Comparison of ENCODE assay signal across 23 cellular contexts in the genomic region with DNA sequence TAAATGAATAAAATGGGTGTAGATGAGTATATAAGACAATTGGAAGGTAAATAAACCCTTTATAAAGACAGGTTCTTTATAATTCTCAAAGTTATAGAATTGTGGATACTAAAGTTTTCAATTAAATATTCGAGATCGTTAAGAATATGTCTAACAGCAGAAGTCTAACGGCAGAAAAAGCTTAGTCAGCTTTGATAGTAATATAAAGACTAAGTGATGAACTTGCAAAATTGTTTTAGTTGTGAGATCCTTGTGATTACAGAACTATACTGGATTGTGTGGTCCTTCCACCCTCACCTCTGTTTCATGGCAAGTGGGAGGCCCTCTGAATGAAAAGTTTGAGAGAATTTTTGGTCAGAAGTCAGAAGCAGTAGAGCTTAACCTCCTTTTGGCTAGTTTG. TPM values are rescaled to one million over a fixed set of nuclear protein-coding genes. Genes with fewer than 3 reads are reported as not detected.
DNase-seq lines count a peak whose midpoint lies in the region; ATAC-seq lines count a peak whose summit lies in the region.
"Had no signal": no experiment of that assay in that cellular context is flagged by ENCODE, and none has a peak within 500 bp of the region (broad histone marks: within the 10 kb centered on the region; RNA-seq: fewer than 3 reads in every experiment).

No MANE protein-coding gene starts in this region.

- no peak overlapping the region for H3K4me3 Mint-ChIP-seq in CD4-positive, CD25-positive, alpha-beta regulatory T cell
- H3K4me3 Mint-ChIP-seq in CD4-positive, alpha-beta memory T cell, result peak overlapping the region in 2 of 8 donors; percentile 12 to 31
- no peak overlapping the region for H3K4me3 Mint-ChIP-seq in T-helper 17 cell
- H3K4me3 Mint-ChIP-seq in naive thymus-derived CD8-positive, alpha-beta T cell, result peak overlapping the region in 2 of 10 donors; percentile 18 to 20
- H3K4me3 Mint-ChIP-seq: H9, HFFc6 had no signal

- H3K4me1 Mint-ChIP-seq in CD4-positive, CD25-positive, alpha-beta regulatory T cell, result peaks cover 7 to 24% (median 17%) of the 10 kb centered on the region in 4 donors
- peaks cover 9 to 25% (median 17%) of the 10 kb centered on the region in 4 donors for H3K4me1 Mint-ChIP-seq in CD4-positive, alpha-beta memory T cell
- H3K4me1 Mint-ChIP-seq in T-helper 17 cell, result peaks cover 16% of the 10 kb centered on the region
- peaks cover 14 to 40% (median 32%) of the 10 kb centered on the region in 4 donors for H3K4me1 Mint-ChIP-seq in naive thymus-derived CD8-positive, alpha-beta T cell

- intact Hi-C loops in CD4-positive, alpha-beta memory T cell (cut with micrococcal nuclease), result loop anchor here (10.0 kb wide), 1 partner anchor 1426 kb away; no protein-coding TSS in a partner anchor

- peaks cover 0 to 2% (median 0%) of the 10 kb centered on the region in 7 donors for H3K9me3 Mint-ChIP-seq in CD4-positive, CD25-positive, alpha-beta regulatory T cell
- no peaks in the 10 kb centered on the region for H3K9me3 Mint-ChIP-seq in CD4-positive, alpha-beta memory T cell
- H3K9me3 Mint-ChIP-seq in naive thymus-derived CD8-positive, alpha-beta T cell, result peaks cover 0 to 3% (median 0%) of the 10 kb centered on the region in 9 donors
- H3K9me3 Mint-ChIP-seq: H9, HFFc6 had no signal

- no peak overlapping the region for H3K4me3 ChIP-seq in CD4-positive, CD25-positive, alpha-beta regulatory T cell (ENCODE audit: low read depth, low read length)
- H3K4me3 ChIP-seq in CD4-positive, alpha-beta memory T cell (ENCODE audit: low read length in 2 of 2), result no peak overlapping the region
- H3K4me3 ChIP-seq: BLaER1 had no signal

- H3K27me3 Mint-ChIP-seq in CD4-positive, CD25-positive, alpha-beta regulatory T cell, result peaks cover 8% of the 10 kb centered on the region
- no peaks in the 10 kb centered on the region for H3K27me3 Mint-ChIP-seq in CD4-positive, alpha-beta memory T cell
- no peaks in the 10 kb centered on the region for H3K27me3 Mint-ChIP-seq in T-helper 17 cell
- H3K27me3 Mint-ChIP-seq in naive thymus-derived CD8-positive, alpha-beta T cell, result peaks cover 0 to 6% (median 0%) of the 10 kb centered on the region in 5 donors

- H3K36me3 Mint-ChIP-seq in CD4-positive, CD25-positive, alpha-beta regulatory T cell, result peaks cover 12% of the 10 kb centered on the region
- peaks cover 6 to 8% of the 10 kb centered on the region in 2 donors for H3K36me3 Mint-ChIP-seq in CD4-positive, alpha-beta memory T cell
- H3K36me3 Mint-ChIP-seq in T-helper 17 cell (ENCODE audit: low read depth), result peaks cover 3% of the 10 kb centered on the region
- peaks cover 6 to 13% (median 8%) of the 10 kb centered on the region in 3 donors for H3K36me3 Mint-ChIP-seq in naive thymus-derived CD8-positive, alpha-beta T cell

- H3K36me3 ChIP-seq in CD4-positive, CD25-positive, alpha-beta regulatory T cell (ENCODE audit: control insufficient read depth, insufficient read depth, low read length), result no peaks in the 10 kb centered on the region
- H3K36me3 ChIP-seq in CD4-positive, alpha-beta memory T cell (ENCODE audit: insufficient read depth, low read length), result no peaks in the 10 kb centered on the region
- H3K36me3 ChIP-seq: BLaER1 had no signal

- CTCF ChIA-PET in CD4-positive, alpha-beta memory T cell (lab: Charles Lee; ENCODE audit: partially characterized antibody), result interaction anchor here (0.7 to 1.4 kb wide), 2 partner anchors 118 to 376 kb away, joined by 3 read pairs; no protein-coding TSS in a partner anchor

- peaks cover 21% of the 10 kb centered on the region for H3K4me1 ChIP-seq in CD4-positive, CD25-positive, alpha-beta regulatory T cell (ENCODE audit: control insufficient read depth, insufficient read depth, low read length, poor library complexity, severe bottlenecking)
- peaks cover 22% of the 10 kb centered on the region for H3K4me1 ChIP-seq in CD4-positive, alpha-beta memory T cell (ENCODE audit: insufficient read depth, low read length)

- no peaks in the 10 kb centered on the region for H3K27me3 ChIP-seq in CD4-positive, CD25-positive, alpha-beta regulatory T cell (ENCODE audit: control insufficient read depth, insufficient read depth, low read length)
- no peaks in the 10 kb centered on the region for H3K27me3 ChIP-seq in CD4-positive, alpha-beta memory T cell (ENCODE audit: insufficient read depth, low read length)
- H3K27me3 ChIP-seq: BLaER1 had no signal

- ATAC-seq in CD4-positive, CD25-positive, alpha-beta regulatory T cell (ENCODE audit: low read depth in 2 of 2), result no peak
- no peak for ATAC-seq in T-helper 17 cell
- no peak for ATAC-seq in naive thymus-derived CD8-positive, alpha-beta T cell
- ATAC-seq in HG02610 (IDR thresholded peaks at IDR 0.05; ENCODE audit: unreplicated experiment), result no peak
- ATAC-seq in GM21723 (IDR thresholded peaks at IDR 0.05; ENCODE audit: unreplicated experiment), result no peak
- ATAC-seq: Panc1 had no signal

- no peaks in the 10 kb centered on the region for H3K9me3 ChIP-seq in CD4-positive, CD25-positive, alpha-beta regulatory T cell (ENCODE audit: control insufficient read depth in 2 of 2, low read length in 2 of 2)
- no peaks in the 10 kb centered on the region for H3K9me3 ChIP-seq in CD4-positive, alpha-beta memory T cell (ENCODE audit: control insufficient read depth in 1 of 2, low read length in 2 of 2)
- no peaks in the 10 kb centered on the region for H3K9me3 ChIP-seq in T-helper 17 cell (ENCODE audit: control insufficient read depth, low read length, poor library complexity, severe bottlenecking)
- H3K9me3 ChIP-seq: BLaER1, SK-N-SH had no signal

- peak overlapping the region in 2 of 3 donors; percentile 26 to 60 for H3K27ac Mint-ChIP-seq in CD4-positive, CD25-positive, alpha-beta regulatory T cell
- peak overlapping the region in 6 of 7 donors; percentile 4 to 99 (median 70) for H3K27ac Mint-ChIP-seq in CD4-positive, alpha-beta memory T cell
- H3K27ac Mint-ChIP-seq in T-helper 17 cell, result peak overlapping the region; percentile 37
- H3K27ac Mint-ChIP-seq in naive thymus-derived CD8-positive, alpha-beta T cell, result peak overlapping the region; percentile 54 to 99 (median 96)
- H3K27ac Mint-ChIP-seq: H9, HFFc6 had no signal

- H3K27ac ChIP-seq in CD4-positive, CD25-positive, alpha-beta regulatory T cell (ENCODE audit: insufficient read depth, low read length, poor library complexity, severe bottlenecking), result no peak overlapping the region
- H3K27ac ChIP-seq in CD4-positive, alpha-beta memory T cell (ENCODE audit: low read depth, low read length), result no peak overlapping the region
- H3K27ac ChIP-seq: BLaER1, KMS-11 had no signal

- DNase-seq in CD4-positive, CD25-positive, alpha-beta regulatory T cell, result no peak
- no peak for DNase-seq in CD4-positive, alpha-beta memory T cell
- DNase-seq in T-helper 17 cell (no peak), GDM1 (lab: John Stamatoyannopoulos, UW) (no peak)
- no peak for DNase-seq in naive thymus-derived CD8-positive, alpha-beta T cell
- DNase-seq: ACHN; EL; H9; HFFc6; NCI-H1105; NCI-H146; NCI-H2029; NCI-H226; NCI-H524; NCI-H774; NK-92 treated with Interleukin-12 subunit alpha and Interleukin-12 subunit beta, amount 100 ng/mL, for 24 hours; SIG-M5; SK-N-SH had no signal

- POLR2A ChIA-PET in CD4-positive, alpha-beta memory T cell (lab: Charles Lee; ENCODE audit: partially characterized antibody), result no interaction called here
- POLR2A ChIA-PET in naive thymus-derived CD8-positive, alpha-beta T cell (lab: Charles Lee), result no interaction called here

RNA-seq across cellular contexts. Expression of a gene that starts 2.3 kb away (rescaled TPM):
- 0.94 TPM for total RNA-seq in CD4-positive, CD25-positive, alpha-beta regulatory T cell
- polyA plus RNA-seq in CD4-positive, CD25-positive, alpha-beta regulatory T cell, result 1 to 10 TPM; 2.9 to 6.3 (median 4.4) TPM
- 1 to 10 TPM; 6.7 to 7.5 TPM for total RNA-seq in CD4-positive, alpha-beta memory T cell
- polyA plus RNA-seq in CD4-positive, alpha-beta memory T cell, result 1 to 10 TPM; 3.2 to 7.3 TPM
- 1 to 10 TPM in 1 of 2 donors, under 1 TPM in 1; 0.73 to 1.4 TPM for total RNA-seq in T-helper 17 cell
- 1 to 10 TPM; 8.1 to 8.8 TPM for total RNA-seq in naive thymus-derived CD8-positive, alpha-beta T cell
- 10 to 100 TPM in 1 of 3 donors, 1 to 10 TPM in 2; 5.4 to 12.2 (median 8.1) TPM for polyA plus RNA-seq in naive thymus-derived CD8-positive, alpha-beta T cell

RNA-seq across cellular contexts. Expression of a gene that starts 2.7 kb away (rescaled TPM):
- total RNA-seq in CD4-positive, CD25-positive, alpha-beta regulatory T cell, result 2.3 TPM
- under 1 TPM in 1 of 4 donors, not detected in 3; 0.10 TPM for polyA plus RNA-seq in CD4-positive, CD25-positive, alpha-beta regulatory T cell
- not detected for total RNA-seq in CD4-positive, alpha-beta memory T cell
- polyA plus RNA-seq in CD4-positive, alpha-beta memory T cell, result not detected
- total RNA-seq in T-helper 17 cell, result 10 to 100 TPM in 1 of 2 donors, under 1 TPM in 1; 0.85 to 14.9 TPM
- total RNA-seq in naive thymus-derived CD8-positive, alpha-beta T cell, result not detected
- not detected for polyA plus RNA-seq in naive thymus-derived CD8-positive, alpha-beta T cell
- total RNA-seq: H9 had no signal

Comparison
In these comparisons a context has a peak if more than half of its experiments do, and no peak if none do; other contexts are left out.
1. H3K27ac Mint-ChIP-seq: peak in every context shown above with its lines; median percentile 96 in naive thymus-derived CD8-positive, alpha-beta T cell; 70 in CD4-positive, alpha-beta memory T cell; 43 in CD4-positive, CD25-positive, alpha-beta regulatory T cell; 37 in T-helper 17 cell.